ENCODE assay signal across 23 cellular contexts in genomic region chr6:155787168-155787567, GRCh38.
"Had no signal": no experiment of that assay in that cellular context is flagged by ENCODE, and none has a peak within 500 bp of the region (broad histone marks: within the 10 kb centered on the region; RNA-seq: fewer than 3 reads in every experiment).

No MANE protein-coding gene starts in this region.

- H3K4me3 ChIP-seq: gastroesophageal sphincter, lower lobe of right lung, neural progenitor cell, thoracic aorta, upper lobe of left lung had no signal

- H3K4me3 Mint-ChIP-seq: activated CD4-positive, alpha-beta memory T cell treated with anti-CD3 and anti-CD28 coated beads, Interleukin-2, amount 10 ng/mL, durations not matched to agents 7 days and 5 days; activated CD4-positive, alpha-beta T cell treated with anti-CD3 and anti-CD28 coated beads, Interleukin-2, amount 10 ng/mL, durations not matched to agents 24 days and 14 days; activated naive CD4-positive, alpha-beta T cell treated with anti-CD3 and anti-CD28 coated beads, Interleukin-2, amount 10 ng/mL, durations not matched to agents 7 days and 5 days; activated T-cell treated with anti-CD3 and anti-CD28 coated beads, Interleukin-2, amount 50 U/mL, for 72 hours; endodermal cell; naive thymus-derived CD8-positive, alpha-beta T cell; neural progenitor cell; T-helper 2 cell treated with Interferon-gamma antibody and Interleukin-4, amounts not matched to agents 5 μg/mL and 100 μg/mL, for 36 hours had no signal

- H3K27ac ChIP-seq: gastroesophageal sphincter, lower lobe of right lung, neural progenitor cell, thoracic aorta, upper lobe of left lung, VCaP had no signal

- H3K4me2 ChIP-seq: neural progenitor cell had no signal

- H2AFZ ChIP-seq: neural progenitor cell had no signal

- H3K36me3 ChIP-seq: gastroesophageal sphincter, lower lobe of right lung, neural progenitor cell, thoracic aorta, upper lobe of left lung had no signal

- H3K9me3 Mint-ChIP-seq: activated CD4-positive, alpha-beta memory T cell treated with anti-CD3 and anti-CD28 coated beads, Interleukin-2, amount 10 ng/mL, durations not matched to agents 7 days and 5 days; activated naive CD4-positive, alpha-beta T cell treated with anti-CD3 and anti-CD28 coated beads, Interleukin-2, amount 10 ng/mL, durations not matched to agents 7 days and 5 days had no signal

- H3K4me1 ChIP-seq: gastroesophageal sphincter, lower lobe of right lung, neural progenitor cell, upper lobe of left lung had no signal

- H3K36me3 Mint-ChIP-seq: activated naive CD4-positive, alpha-beta T cell treated with anti-CD3 and anti-CD28 coated beads, Interleukin-2, amount 10 ng/mL, durations not matched to agents 7 days and 5 days; neural progenitor cell had no signal

- H3K27ac Mint-ChIP-seq: activated CD4-positive, alpha-beta memory T cell treated with anti-CD3 and anti-CD28 coated beads, Interleukin-2, amount 10 ng/mL, durations not matched to agents 7 days and 5 days; activated CD4-positive, alpha-beta T cell treated with anti-CD3 and anti-CD28 coated beads, Interleukin-2, amount 10 ng/mL, durations not matched to agents 24 days and 14 days; activated naive CD4-positive, alpha-beta T cell treated with anti-CD3 and anti-CD28 coated beads, Interleukin-2, amount 10 ng/mL, durations not matched to agents 7 days and 5 days; activated T-cell treated with anti-CD3 and anti-CD28 coated beads, Interleukin-2, amount 50 U/mL, for 72 hours; endodermal cell; naive thymus-derived CD8-positive, alpha-beta T cell; neural progenitor cell; progenitor cell of endocrine pancreas; T-helper 2 cell treated with Interferon-gamma antibody and Interleukin-4, amounts not matched to agents 5 μg/mL and 100 μg/mL, for 36 hours had no signal

- H3K27me3 Mint-ChIP-seq: activated CD4-positive, alpha-beta memory T cell treated with anti-CD3 and anti-CD28 coated beads, Interleukin-2, amount 10 ng/mL, durations not matched to agents 7 days and 5 days; activated CD4-positive, alpha-beta T cell treated with anti-CD3 and anti-CD28 coated beads, Interleukin-2, amount 10 ng/mL, durations not matched to agents 24 days and 14 days; activated naive CD4-positive, alpha-beta T cell treated with anti-CD3 and anti-CD28 coated beads, Interleukin-2, amount 10 ng/mL, durations not matched to agents 7 days and 5 days; progenitor cell of endocrine pancreas had no signal

- H3K9me3 ChIP-seq: gastroesophageal sphincter, lower lobe of right lung, thoracic aorta, upper lobe of left lung had no signal

- DNase-seq: activated CD4-positive, alpha-beta memory T cell treated with anti-CD3 and anti-CD28 coated beads, Interleukin-2, amount 10 ng/mL, durations not matched to agents 7 days and 5 days; activated CD4-positive, alpha-beta T cell treated with anti-CD3 and anti-CD28 coated beads, Interleukin-2, amount 10 ng/mL, durations not matched to agents 24 days and 14 days; activated effector memory CD4-positive, alpha-beta T cell treated with Interleukin-2 at 50 U/mL for 16 hours; activated naive CD4-positive, alpha-beta T cell treated with anti-CD3 and anti-CD28 coated beads, Interleukin-2, amount 10 ng/mL, durations not matched to agents 7 days and 5 days; activated T-cell treated with anti-CD3 and anti-CD28 coated beads, Interleukin-2, amount 50 U/mL, for 72 hours; cerebellar nuclear complex; cortex of kidney; endodermal cell; head of caudate nucleus; lower lobe of right lung; naive thymus-derived CD8-positive, alpha-beta T cell; retina; stimulated activated CD4-positive, alpha-beta T cell treated with anti-CD3 and anti-CD28 coated beads, Interleukin-4, amount 100 ng/mL, for 1 hour; stimulated activated naive CD4-positive, alpha-beta T cell; upper lobe of left lung had no signal

- ATAC-seq: activated CD4-positive, CD25-positive, alpha-beta regulatory T cell treated with anti-CD3 and anti-CD28 coated beads, Interleukin-2, amount 50 U/mL, for 24 hours; activated T-cell treated with anti-CD3 and anti-CD28 coated beads, Interleukin-2, amount 50 U/mL, for 72 hours; gastroesophageal sphincter; left lobe of liver; lower lobe of right lung; naive thymus-derived CD8-positive, alpha-beta T cell had no signal

- H3K4me1 Mint-ChIP-seq: activated CD4-positive, alpha-beta memory T cell treated with anti-CD3 and anti-CD28 coated beads, Interleukin-2, amount 10 ng/mL, durations not matched to agents 7 days and 5 days; activated CD4-positive, alpha-beta T cell treated with anti-CD3 and anti-CD28 coated beads, Interleukin-2, amount 10 ng/mL, durations not matched to agents 24 days and 14 days; activated naive CD4-positive, alpha-beta T cell treated with anti-CD3 and anti-CD28 coated beads, Interleukin-2, amount 10 ng/mL, durations not matched to agents 7 days and 5 days; endodermal cell; naive thymus-derived CD8-positive, alpha-beta T cell; neural progenitor cell had no signal
